20 cellular contexts compared by ENCODE assay signal in the genomic region with DNA sequence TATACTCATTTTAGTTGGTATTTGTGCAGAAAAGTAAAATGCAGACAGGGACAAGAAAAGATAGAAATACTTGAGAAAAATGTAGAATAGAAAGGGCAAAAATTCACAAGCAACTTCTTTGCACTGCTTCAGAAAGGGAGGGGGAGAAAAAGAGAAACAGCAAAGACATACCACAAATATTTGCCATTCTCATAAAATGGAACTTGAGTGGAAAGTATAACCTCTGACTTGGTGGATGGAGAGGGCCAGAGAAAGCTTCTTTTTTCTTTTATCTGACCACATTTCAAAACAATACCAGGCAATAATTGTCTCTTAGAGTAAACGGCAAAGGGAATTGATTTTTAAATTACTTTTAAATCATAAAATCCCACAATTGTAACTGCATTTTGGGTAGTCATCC. TPM values are rescaled to one million over a fixed set of nuclear protein-coding genes. Genes with fewer than 3 reads are reported as not detected.
DNase-seq lines count a peak whose midpoint lies in the region; ATAC-seq and TF ChIP-seq lines count a peak whose summit lies in the region.
"Had no signal": no experiment of that assay in that cellular context is flagged by ENCODE, and none has a peak within 500 bp of the region (broad histone marks: within the 10 kb centered on the region; RNA-seq: fewer than 3 reads in every experiment).

No MANE protein-coding gene starts in this region.

- peak; percentile 22 for DNase-seq in H4 (ENCODE audit: low spot score)
- DNase-seq in astrocyte of the hippocampus (ENCODE audit: low read depth, low spot score): peak; percentile 49
- no peak for DNase-seq in left lung
- no peak for DNase-seq in lower lobe of right lung
- no peak for DNase-seq in nucleus accumbens (lab: John Stamatoyannopoulos, UW)
- DNase-seq: activated CD4-positive, alpha-beta T cell treated with anti-CD3 and anti-CD28 coated beads, Interleukin-2, amount 10 ng/mL, durations not matched to agents 7 days and 5 days; Calu3; NCI-H187 treated with DMSO at 0.1 percent for 48 hours; nephron progenitor cell; PC-9; stimulated activated CD4-positive, alpha-beta T cell treated with anti-CD3 and anti-CD28 coated beads, Interleukin-2, amount 100 ng/mL, for 24 hours; stimulated activated naive CD4-positive, alpha-beta T cell treated with Interleukin-2 at 50 U/mL for 16 hours; T-helper 2 cell; tibial artery had no signal

- H3K4me1 ChIP-seq in left lung (no peaks in the 10 kb centered on the region), lower lobe of right lung (no peaks in the 10 kb centered on the region)
- H3K4me1 ChIP-seq: BLaER1, gastroesophageal sphincter, prostate gland, tibial artery had no signal

- H3K27me3 ChIP-seq in left lung (no peaks in the 10 kb centered on the region), lower lobe of right lung (ENCODE audit: low read depth) (no peaks in the 10 kb centered on the region)
- H3K27me3 ChIP-seq: BLaER1, gastroesophageal sphincter, tibial artery had no signal

- ATAC-seq in left lung (peak; percentile 19), GM21423 (IDR thresholded peaks at IDR 0.05; ENCODE audit: unreplicated experiment) (no peak), lower lobe of right lung (no peak), HG02973 (IDR thresholded peaks at IDR 0.05; ENCODE audit: unreplicated experiment) (no peak)
- ATAC-seq: gastroesophageal sphincter had no signal

- H3K27ac ChIP-seq in left lung (no peak overlapping the region), lower lobe of right lung (no peak overlapping the region)
- H3K27ac ChIP-seq: BLaER1, gastroesophageal sphincter, KMS-11, PC-9, prostate gland, tibial artery had no signal

- no peaks in the 10 kb centered on the region for H3K9me3 ChIP-seq in left lung
- H3K9me3 ChIP-seq in lower lobe of right lung: no peaks in the 10 kb centered on the region
- H3K9me3 ChIP-seq: BLaER1, gastroesophageal sphincter, prostate gland, tibial artery had no signal

- no peaks in the 10 kb centered on the region for H3K36me3 ChIP-seq in left lung
- no peaks in the 10 kb centered on the region for H3K36me3 ChIP-seq in lower lobe of right lung
- H3K36me3 ChIP-seq: BLaER1, gastroesophageal sphincter, prostate gland, tibial artery had no signal

- H3K4me3 ChIP-seq in left lung (no peak overlapping the region), lower lobe of right lung (no peak overlapping the region)
- H3K4me3 ChIP-seq: BLaER1, gastroesophageal sphincter, PC-9, prostate gland, tibial artery had no signal

- intact Hi-C loops in left lung (cut with DNase I) (no loop called here), lower lobe of right lung (cut with DNase I) (no loop called here)

- TF ChIP-seq CTCF in left lung (IDR thresholded peaks at IDR 0.05) (no peak), lower lobe of right lung (IDR thresholded peaks at IDR 0.05) (no peak)

RNA-seq across cellular contexts. Expression of gene TRUB1, which starts 35.8 kb away (rescaled TPM):
- 34.9 and 36.2 TPM in 2 replicates for total RNA-seq in H4 (2014; rRNA removed; shearing (Covaris generic))
- total RNA-seq in left lung (10 to 100 TPM; 11.8 to 14.7 TPM), lower lobe of right lung (13.1 TPM)

Comparison
In these comparisons a context has a peak if more than half of its experiments do, and no peak if none do; other contexts are left out.
1. DNase-seq: peak in H4 (single experiment) and astrocyte of the hippocampus (single experiment); none in left lung (0 of 2), lower lobe of right lung (single experiment) and nucleus accumbens (0 of 56).